In genomic region chr22:36222887-36223450, GRCh38 we compare ENCODE assay signal across 25 cellular contexts. TPM values are rescaled to one million over a fixed set of nuclear protein-coding genes. Genes with fewer than 3 reads are reported as not detected.
"Had no signal": no experiment of that assay in that cellular context is flagged by ENCODE, and none has a peak within 500 bp of the region (broad histone marks: within the 10 kb centered on the region; RNA-seq: fewer than 3 reads in every experiment).

No MANE protein-coding gene starts in this region.

- H3K27me3 Mint-ChIP-seq: activated naive CD4-positive, alpha-beta T cell treated with anti-CD3 and anti-CD28 coated beads, Interleukin-2, amount 50 U/mL, for 24 hours; IgD-negative memory B cell had no signal

- H3K4me3 ChIP-seq: ascending aorta, body of pancreas had no signal

- H3K27me3 ChIP-seq: ascending aorta, body of pancreas had no signal

- H3K9me3 ChIP-seq: ascending aorta, body of pancreas had no signal

- H3K27ac Mint-ChIP-seq: activated CD8-positive, alpha-beta T cell treated with anti-CD3 and anti-CD28 coated beads for 36 hours; activated naive CD8-positive, alpha-beta T cell treated with anti-CD3 and anti-CD28 coated beads, Interleukin-2, amount 50 U/mL, for 24 hours; activated T-cell treated with anti-CD3 and anti-CD28 coated beads, Interleukin-2, amount 50 U/mL, for 24 hours; activated T-helper 2 cell treated with anti-CD3 and anti-CD28 coated beads, Interferon-gamma antibody, Interleukin-2, Interleukin-4, amounts not matched to agents 10 μg/mL and 5 μg/mL and 100 μg/mL, durations not matched to agents 14 hours and 24 hours and 36 hours had no signal

- H3K9me3 Mint-ChIP-seq: activated CD8-positive, alpha-beta T cell treated with anti-CD3 and anti-CD28 coated beads for 36 hours; activated naive CD4-positive, alpha-beta T cell treated with anti-CD3 and anti-CD28 coated beads, Interleukin-2, amount 50 U/mL, for 24 hours; activated naive CD8-positive, alpha-beta T cell treated with anti-CD3 and anti-CD28 coated beads, Interleukin-2, amount 50 U/mL, for 24 hours; activated T-cell treated with anti-CD3 and anti-CD28 coated beads, Interleukin-2, amount 50 U/mL, for 24 hours; activated T-helper 2 cell treated with anti-CD3 and anti-CD28 coated beads, Interferon-gamma antibody, Interleukin-2, Interleukin-4, amounts not matched to agents 10 μg/mL and 5 μg/mL and 100 μg/mL, durations not matched to agents 14 hours and 24 hours and 36 hours; central memory CD8-positive, alpha-beta T cell; IgD-negative memory B cell had no signal

- H3K4me3 Mint-ChIP-seq: activated CD8-positive, alpha-beta T cell treated with anti-CD3 and anti-CD28 coated beads for 36 hours; activated naive CD4-positive, alpha-beta T cell treated with anti-CD3 and anti-CD28 coated beads, Interleukin-2, amount 50 U/mL, for 24 hours; activated naive CD8-positive, alpha-beta T cell treated with anti-CD3 and anti-CD28 coated beads, Interleukin-2, amount 50 U/mL, for 24 hours; activated T-cell treated with anti-CD3 and anti-CD28 coated beads, Interleukin-2, amount 50 U/mL, for 24 hours; central memory CD8-positive, alpha-beta T cell; IgD-negative memory B cell had no signal

- H3K27ac ChIP-seq: ascending aorta, body of pancreas, WERI-Rb-1 had no signal

- ATAC-seq: activated CD4-positive, CD25-positive, alpha-beta regulatory T cell treated with anti-CD3 and anti-CD28 coated beads, Interleukin-2, amount 50 U/mL, for 24 hours; activated CD8-positive, alpha-beta T cell treated with anti-CD3 and anti-CD28 coated beads for 36 hours; activated naive CD8-positive, alpha-beta T cell treated with anti-CD3 and anti-CD28 coated beads, Interleukin-2, amount 50 U/mL, for 24 hours; body of pancreas had no signal

- H3K36me3 ChIP-seq: WERI-Rb-1 had no signal

- H3K4me1 ChIP-seq: body of pancreas had no signal

- DNase-seq: activated CD4-positive, alpha-beta T cell treated with anti-CD3 and anti-CD28 coated beads for 4 hours; activated CD8-positive, alpha-beta T cell treated with anti-CD3 and anti-CD28 coated beads for 36 hours; activated naive CD8-positive, alpha-beta T cell treated with anti-CD3 and anti-CD28 coated beads, Interleukin-2, amount 50 U/mL, for 24 hours; activated T-cell treated with anti-CD3 and anti-CD28 coated beads, Interleukin-2, amount 50 U/mL, for 24 hours; amniotic stem cell; body of pancreas; KG1; NCI-H1092; NCI-H1417; NCI-H2029 treated with DMSO at 0.1 percent for 48 hours; NCI-H345; NCI-H510A; NCI-H526 treated with DMSO at 0.1 percent for 48 hours; NCI-H82; SIG-M5; WERI-Rb-1 had no signal

RNA-seq across cellular contexts. Expression of gene APOL4, which starts 21.4 kb away (rescaled TPM):
- total RNA-seq: ascending aorta, MCF 10A, OCI-LY7, RPMI7951 had no signal
- polyA plus RNA-seq: IgD-negative memory B cell had no signal
